8 cellular contexts compared by ENCODE assay signal in genomic region chr13:50126378-50127016, GRCh38.
DNase-seq lines count a peak whose midpoint lies in the region; ATAC-seq, FAIRE-seq and TF ChIP-seq lines count a peak whose summit lies in the region.

No MANE protein-coding gene starts in this region.

- H3K27me3 ChIP-seq in BLaER1 (peaks cover 32% of the 10 kb centered on the region), H7 (ENCODE audit: control insufficient read depth, insufficient read depth, low read length) (peaks cover 87% of the 10 kb centered on the region), SJSA1 (replicated peaks) (no peaks in the 10 kb centered on the region), pancreas (peaks cover 3 to 28% (median 9%) of the 10 kb centered on the region in 4 donors)

- 77 to 81% methylated on average over 22 of the region's 22 CpGs for WGBS in pancreas, 2 donors

- H3K4me1 ChIP-seq in BLaER1, result peaks cover 68% of the 10 kb centered on the region
- peaks cover 26% of the 10 kb centered on the region for H3K4me1 ChIP-seq in SJSA1 (replicated peaks)
- H3K4me1 ChIP-seq in pancreas, result peaks cover 7 to 14% (median 12%) of the 10 kb centered on the region in 3 donors

- H3K27ac ChIP-seq in BLaER1, result peak overlapping the region; percentile 99
- H3K27ac ChIP-seq in SJSA1, result peak overlapping the region; percentile 81; the same call in 1 of the 2 replicates
- H3K27ac ChIP-seq in pancreas, result peak overlapping the region; percentile 98 to 100 (median 100)

- intact Hi-C loops in pancreas (cut with DNase I), result no loop called here

- peak overlapping the region; percentile 97 for H3K4me2 ChIP-seq in BLaER1

- H3K36me3 ChIP-seq in BLaER1 (peaks cover 6% of the 10 kb centered on the region), H7 (replicated peaks; ENCODE audit: control insufficient read depth, insufficient read depth, low read length) (no peaks in the 10 kb centered on the region), SJSA1 (no peaks in the 10 kb centered on the region; the same call in 1 of the 2 replicates), pancreas (no peaks in the 10 kb centered on the region)

- FAIRE-seq in pancreas (lab: Jason Lieb, UNC), result no peak

- no peaks in the 10 kb centered on the region for H3K9me3 ChIP-seq in BLaER1
- H3K9me3 ChIP-seq in SJSA1 (replicated peaks), result no peaks in the 10 kb centered on the region
- no peaks in the 10 kb centered on the region for H3K9me3 ChIP-seq in pancreas

- DNase-seq in H7, result peak; percentile 56
- DNase-seq in SJSA1 (ENCODE audit: low read depth in 1 of 2, low spot score in 2 of 2), result no peak
- peak; percentile 41 for DNase-seq in epithelial cell of esophagus (ENCODE audit: low read depth)
- peak in 1 of 6 donors; percentile 56 for DNase-seq in pancreas
- DNase-seq in T1000 (lab: John Stamatoyannopoulos, UW), result no peak
- DNase-seq in DMS 273 treated with DMSO at 0.1 percent for 48 hours (lab: John Stamatoyannopoulos, UW), result no peak

- H4K20me1 ChIP-seq in BLaER1, result peaks cover 27% of the 10 kb centered on the region

- TF ChIP-seq CTCF in epithelial cell of esophagus (IDR thresholded peaks at IDR 0.05; ENCODE audit: insufficient read depth, low read depth, low read length, missing control alignments) (no peak), pancreas (IDR thresholded peaks at IDR 0.05) (no peak)

- ATAC-seq in pancreas (no peak), GM18873 (IDR thresholded peaks at IDR 0.05; ENCODE audit: low FRiP score, unreplicated experiment) (no peak)

- H3K4me3 ChIP-seq in BLaER1 (peak overlapping the region; percentile 98), H7 (ENCODE audit: insufficient read depth, low read depth, low read length) (peak overlapping the region; percentile 81), SJSA1 (peak overlapping the region; percentile 87), epithelial cell of esophagus (ENCODE audit: low read length) (peak overlapping the region; percentile 88), pancreas (peak overlapping the region; percentile 55 to 98 (median 90))

- H3K9ac ChIP-seq in BLaER1, result peak overlapping the region; percentile 100

Comparison
In these comparisons a context has a peak if more than half of its experiments do, and no peak if none do; other contexts are left out.
1. DNase-seq: peak in H7 (single experiment) and epithelial cell of esophagus (single experiment); none in SJSA1 (0 of 2), T1000 (single experiment) and DMS 273 treated with DMSO at 0.1 percent for 48 hours (single experiment).
2. Peak in every context shown above with its lines, with median percentiles within 50 percentile points of each other: H3K27ac ChIP-seq and H3K4me3 ChIP-seq.